Comparison of ENCODE assay signal across 34 cellular contexts in the genomic region with DNA sequence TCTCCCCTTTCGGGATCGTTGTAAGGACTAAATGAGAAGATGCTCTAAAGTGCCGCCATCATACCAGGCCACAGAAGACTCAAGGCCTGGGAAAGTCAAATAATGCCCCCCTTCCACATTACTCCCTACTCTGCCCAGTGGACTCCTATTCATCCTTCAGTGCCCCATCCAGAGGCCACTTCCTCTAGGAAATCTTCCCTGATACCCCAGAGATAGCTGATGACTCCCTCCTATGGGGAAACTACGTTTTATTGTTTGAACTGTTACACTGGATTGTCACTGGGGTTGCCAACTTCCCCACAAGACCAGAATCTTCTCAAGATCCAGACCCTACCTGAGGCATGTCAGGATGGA. TPM values are rescaled to one million over a fixed set of nuclear protein-coding genes. Genes with fewer than 3 reads are reported as not detected.
"Had no signal": no experiment of that assay in that cellular context is flagged by ENCODE, and none has a peak within 500 bp of the region (broad histone marks: within the 10 kb centered on the region; RNA-seq: fewer than 3 reads in every experiment).

No MANE protein-coding gene starts in this region.

- ATAC-seq: activated CD8-positive, alpha-beta T cell treated with anti-CD3 and anti-CD28 coated beads for 36 hours; activated naive CD4-positive, alpha-beta T cell treated with anti-CD3 and anti-CD28 coated beads, Interleukin-2, amount 50 U/mL, for 72 hours; activated T-cell treated with anti-CD3 and anti-CD28 coated beads, Interleukin-2, amount 50 U/mL, for 4 hours; activated T-cell treated with anti-CD3 and anti-CD28 coated beads, Interleukin-2, amount 50 U/mL, for 72 hours; activated T-helper 17 cell treated with anti-CD3 and anti-CD28 coated beads, Interleukin-2, amount 50 U/mL, for 72 hours; body of pancreas had no signal

- H3K27me3 ChIP-seq: body of pancreas, brain microvascular endothelial cell, breast epithelium had no signal

- H3K4me3 ChIP-seq: adrenal gland, body of pancreas, breast epithelium had no signal

- DNase-seq: activated B cell treated with CpG ODN at 0.5 μM for 24 hours; activated CD4-positive, alpha-beta memory T cell treated with anti-CD3 and anti-CD28 coated beads for 36 hours; activated CD4-positive, alpha-beta T cell treated with anti-CD3 and anti-CD28 coated beads for 4 hours; activated CD4-positive, alpha-beta T cell treated with anti-CD3 and anti-CD28 coated beads, Interleukin-2, amount 10 ng/mL, durations not matched to agents 24 days and 14 days; activated CD4-positive, alpha-beta T cell treated with anti-CD3 and anti-CD28 coated beads, Interleukin-2, amount 50 U/mL, for 1 hour; activated CD4-positive, alpha-beta T cell treated with anti-CD3 and anti-CD28 coated beads, Interleukin-2, amount 50 U/mL, for 4 hours; activated CD4-positive, CD25-positive, alpha-beta regulatory T cell treated with anti-CD3 and anti-CD28 coated beads, Interleukin-2, amount 50 U/mL, for 72 hours; activated CD8-positive, alpha-beta memory T cell treated with anti-CD3 and anti-CD28 coated beads, Interleukin-2, amount 50 U/mL, for 4 hours; activated CD8-positive, alpha-beta T cell treated with anti-CD3 and anti-CD28 coated beads for 36 hours; activated effector memory CD4-positive, alpha-beta T cell treated with anti-CD3 and anti-CD28 coated beads, Interleukin-2, amount 50 U/mL, for 16 hours; activated gamma-delta T cell treated with Interleukin-2 at 50 U/mL for 16 hours; activated naive CD4-positive, alpha-beta T cell; activated naive CD4-positive, alpha-beta T cell treated with anti-CD3 and anti-CD28 coated beads for 36 hours; activated naive CD4-positive, alpha-beta T cell treated with anti-CD3 and anti-CD28 coated beads, Interleukin-2, amount 50 U/mL, for 16 hours; activated naive CD8-positive, alpha-beta T cell treated with anti-CD3 and anti-CD28 coated beads for 36 hours; activated T-cell treated with anti-CD3 and anti-CD28 coated beads for 4 hours; activated T-cell treated with anti-CD3 and anti-CD28 coated beads, Interleukin-2, amount 50 U/mL, for 1 hour; activated T-cell treated with anti-CD3 and anti-CD28 coated beads, Interleukin-2, amount 50 U/mL, for 4 hours; activated T-cell treated with anti-CD3 and anti-CD28 coated beads, Interleukin-2, amount 50 U/mL, for 72 hours; adrenal gland; amniotic stem cell; aorta; body of pancreas; brain microvascular endothelial cell; central memory CD4-positive, alpha-beta T cell; T-helper 2 cell; T-helper 9 cell had no signal

- H3K36me3 ChIP-seq: adrenal gland, brain microvascular endothelial cell, breast epithelium had no signal

- FAIRE-seq: astrocyte, TTC549 had no signal

RNA-seq across cellular contexts. Expression of a gene that starts 14.2 kb away (rescaled TPM):
- total RNA-seq: activated B cell treated with CpG ODN at 0.5 μM for 24 hours; activated CD4-positive, alpha-beta T cell treated with anti-CD3 and anti-CD28 coated beads, Interleukin-2, amount 10 ng/mL, durations not matched to agents 24 days and 14 days; activated CD8-positive, alpha-beta memory T cell treated with anti-CD3 and anti-CD28 coated beads for 36 hours; activated CD8-positive, alpha-beta T cell treated with anti-CD3 and anti-CD28 coated beads for 36 hours; activated naive CD4-positive, alpha-beta T cell treated with anti-CD3 and anti-CD28 coated beads for 36 hours; activated naive CD8-positive, alpha-beta T cell treated with anti-CD3 and anti-CD28 coated beads for 36 hours; activated T-helper 1 cell treated with anti-CD3 and anti-CD28 coated beads, Interleukin-12 subunit alpha, Interleukin-12 subunit beta, Interleukin-2, Interleukin-4 antibody, amounts not matched to agents 30 ng/mL and 10 ng/mL and 1 ng/mL, durations not matched to agents 14 hours and 24 hours and 36 hours had no signal
